Comparison of ENCODE assay signal across 8 cellular contexts in the genomic region with DNA sequence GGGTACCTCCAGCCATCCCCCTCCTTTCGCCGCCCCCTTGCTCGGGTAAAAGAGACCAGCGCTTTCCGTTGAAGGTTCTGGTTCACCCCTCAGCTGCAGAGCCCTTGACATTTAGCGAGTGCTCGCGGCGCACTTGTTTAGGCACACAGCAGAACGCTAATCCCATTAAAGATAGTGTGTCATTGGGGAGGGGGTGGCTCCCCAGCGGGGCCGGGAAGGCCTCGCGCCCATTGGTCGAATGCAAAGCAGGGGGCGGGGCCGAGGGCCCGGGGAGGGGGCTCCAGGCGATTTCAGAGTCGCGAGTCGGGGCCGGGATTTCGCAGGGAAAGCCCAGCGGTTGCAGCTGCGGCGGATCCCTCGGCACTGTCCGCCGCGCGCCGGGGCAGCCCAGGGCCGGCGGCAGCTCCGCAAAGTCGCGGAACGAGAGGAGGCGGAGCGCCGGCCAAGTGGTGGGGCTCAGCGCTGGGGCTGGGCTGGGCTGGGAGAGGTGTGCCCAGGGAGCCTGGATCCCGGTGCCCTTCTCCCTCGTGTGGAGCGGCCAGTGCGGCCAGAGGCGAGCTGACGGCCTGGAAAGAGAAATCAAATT.
DNase-seq lines count a peak whose midpoint lies in the region; ATAC-seq, FAIRE-seq and TF ChIP-seq lines count a peak whose summit lies in the region.

No MANE protein-coding gene starts in this region.

- no peak for TF ChIP-seq RAD21 in A549 (conservative IDR thresholded peaks at IDR 0.05 in 1 of 2, IDR thresholded peaks at IDR 0.05 in 1 of 2)

- H3K36me3 Mint-ChIP-seq in activated B cell treated with CpG ODN at 0.5 μM for 24 hours (ENCODE audit: low read depth) = no peaks in the 10 kb centered on the region

- peaks cover 63% of the 10 kb centered on the region for H3K27me3 Mint-ChIP-seq in activated B cell treated with CpG ODN at 0.5 μM for 24 hours

- no peak overlapping the region; the same call in 1 of the 2 replicates for H3K9ac ChIP-seq in HUES48 (ENCODE audit: low read depth, low read length)

- H3K9me3 ChIP-seq in A549 = no peaks in the 10 kb centered on the region
- no peaks in the 10 kb centered on the region for H3K9me3 ChIP-seq in HUES48 (ENCODE audit: control insufficient read depth, insufficient read depth, low read length)
- no peaks in the 10 kb centered on the region for H3K9me3 ChIP-seq in heart right ventricle
- H3K9me3 ChIP-seq in prostate gland = no peaks in the 10 kb centered on the region

- H3K27me3 ChIP-seq in HUES48 (ENCODE audit: control insufficient read depth, insufficient read depth, low read length) (peaks cover 36% of the 10 kb centered on the region), heart right ventricle (peaks cover 0 to 42% (median 0%) of the 10 kb centered on the region in 7 donors), prostate gland (replicated peaks; ENCODE audit: insufficient read depth) (no peaks in the 10 kb centered on the region)

- no peak for TF ChIP-seq EP300 in A549 (IDR thresholded peaks at IDR 0.05)

- H3K4me3 ChIP-seq in A549 = peak overlapping the region; percentile 61
- H3K4me3 ChIP-seq in HUES48 (ENCODE audit: low read depth, low read length) = peak overlapping the region; percentile 73
- peak overlapping the region; percentile 41 to 79 (median 58) for H3K4me3 ChIP-seq in heart right ventricle
- H3K4me3 ChIP-seq in prostate gland = peak overlapping the region; percentile 36 to 41

- H3K9me3 Mint-ChIP-seq in activated B cell treated with CpG ODN at 0.5 μM for 24 hours = no peaks in the 10 kb centered on the region

- no peak for TF ChIP-seq CTCF in A549 (IDR thresholded peaks at IDR 0.05)
- no peak for TF ChIP-seq CTCF in activated B cell treated with CpG ODN at 0.5 μM for 24 hours (IDR thresholded peaks at IDR 0.05)
- no peak for TF ChIP-seq CTCF in heart right ventricle (IDR thresholded peaks at IDR 0.05)
- TF ChIP-seq CTCF in prostate gland (IDR thresholded peaks at IDR 0.05) = no peak

- TF ChIP-seq POLR2A in A549 (IDR thresholded peaks at IDR 0.05; ENCODE audit: low read length) (0 out of 2 replicates have a peak, but pooled peaks have one; percentile 15), prostate gland (IDR thresholded peaks at IDR 0.05) (no peak)

- WGBS in A549 (ENCODE audit: missing lambda C conversion rate) = 2% methylated on average over 17 of the region's 49 CpGs
- 3 to 25% methylated on average over 44 to 49 of the region's 49 CpGs for WGBS in heart right ventricle, 2 donors
- WGBS in prostate gland = 0% methylated on average over 22 of the region's 49 CpGs

- H3K27ac Mint-ChIP-seq in activated B cell treated with CpG ODN at 0.5 μM for 24 hours = no peak overlapping the region

- CTCF ChIA-PET in A549 (lab: Yijun Ruan, JAX) (interaction anchor here (0.8 to 1.8 kb wide), 6 partner anchors 18 to 75 kb away, joined by 3 to 6 read pairs (median 4); no protein-coding TSS in a partner anchor), activated B cell treated with CpG ODN at 0.5 μM for 24 hours (lab: Charles Lee) (no interaction called here)

- DNase-seq in A549 (ENCODE audit: low read depth in 1 of 2, low spot score in 1 of 2) = peak; percentile 40 to 71
- no peak for DNase-seq in activated B cell treated with CpG ODN at 0.5 μM for 24 hours
- peak; percentile 62 to 68 for DNase-seq in heart right ventricle
- DNase-seq in prostate gland (ENCODE audit: low spot score) = peak; percentile 39
- no peak for DNase-seq in A172 (ENCODE audit: low spot score)

- H3K4me1 ChIP-seq in A549 = peaks cover 4% of the 10 kb centered on the region; the same call in 1 of the 3 replicates
- H3K4me1 ChIP-seq in HUES48 (ENCODE audit: control insufficient read depth, insufficient read depth, low read length) = peaks cover 30% of the 10 kb centered on the region
- H3K4me1 ChIP-seq in heart right ventricle = peaks cover 18 to 57% (median 34%) of the 10 kb centered on the region in 9 donors
- H3K4me1 ChIP-seq in prostate gland (replicated peaks) = peaks cover 3% of the 10 kb centered on the region

- H3K36me3 ChIP-seq in HUES48 (ENCODE audit: control insufficient read depth, insufficient read depth, low read length) = no peaks in the 10 kb centered on the region
- no peaks in the 10 kb centered on the region for H3K36me3 ChIP-seq in heart right ventricle
- H3K36me3 ChIP-seq in prostate gland = no peaks in the 10 kb centered on the region

- peaks cover 11% of the 10 kb centered on the region for H3K4me1 Mint-ChIP-seq in activated B cell treated with CpG ODN at 0.5 μM for 24 hours

- peak overlapping the region; percentile 99 for H3K4me2 ChIP-seq in A549

- peak overlapping the region; percentile 66 for H3K4me3 Mint-ChIP-seq in activated B cell treated with CpG ODN at 0.5 μM for 24 hours

- POLR2A ChIA-PET in A549 (lab: Yijun Ruan, JAX) = no interaction called here
- POLR2A ChIA-PET in activated B cell treated with CpG ODN at 0.5 μM for 24 hours (lab: Charles Lee) = no interaction called here

- FAIRE-seq in A549 (lab: Jason Lieb, UNC) = no peak

- intact Hi-C loops in activated B cell treated with CpG ODN at 0.5 μM for 24 hours (cut with micrococcal nuclease) = loop anchor here (5.0 kb wide), 1 partner anchor 77 kb away; no protein-coding TSS in a partner anchor
- intact Hi-C loops in heart right ventricle (cut with DNase I) = loop anchor here in 8 of 10 donors (2.0 to 10.0 kb wide), 11 partner anchors 52 to 128 kb away; a partner anchor contains a TSS
- intact Hi-C loops in prostate gland (cut with DNase I) = loop anchor here (5.0 to 10.0 kb wide), 2 partner anchors 75 to 123 kb away; a partner anchor contains a TSS

- H3K27ac ChIP-seq in A549 (peak overlapping the region; percentile 56 to 67; a peak in 4 of 6 replicates), HUES48 (ENCODE audit: low read depth, low read length) (no peak overlapping the region), heart right ventricle (peak overlapping the region; percentile 43 to 93 (median 86)), prostate gland (peak overlapping the region; percentile 23 to 49)

- ATAC-seq in A549 (peak; percentile 70 to 86), activated B cell treated with CpG ODN at 0.5 μM for 24 hours (ENCODE audit: low read depth) (peak; percentile 14), heart right ventricle (peak; percentile 49 to 75 (median 63)), HG02588 (IDR thresholded peaks at IDR 0.05; ENCODE audit: unreplicated experiment) (no peak)
- no peak for ATAC-seq in activated CD4-positive, CD25-positive, alpha-beta regulatory T cell treated with anti-CD3 and anti-CD28 coated beads, Interleukin-2, amount 50 U/mL, for 24 hours

TF ChIP-seq in A549, 52 proteins besides CTCF, POLR2A, EP300 and RAD21:
- TF ChIP-seq, protein P1, sequence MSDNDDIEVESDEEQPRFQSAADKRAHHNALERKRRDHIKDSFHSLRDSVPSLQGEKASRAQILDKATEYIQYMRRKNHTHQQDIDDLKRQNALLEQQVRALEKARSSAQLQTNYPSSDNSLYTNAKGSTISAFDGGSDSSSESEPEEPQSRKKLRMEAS (IDR thresholded peaks at IDR 0.05) = 0 out of 2 replicates have a peak, but pooled peaks have one; percentile 22
- TF ChIP-seq, protein P2, sequence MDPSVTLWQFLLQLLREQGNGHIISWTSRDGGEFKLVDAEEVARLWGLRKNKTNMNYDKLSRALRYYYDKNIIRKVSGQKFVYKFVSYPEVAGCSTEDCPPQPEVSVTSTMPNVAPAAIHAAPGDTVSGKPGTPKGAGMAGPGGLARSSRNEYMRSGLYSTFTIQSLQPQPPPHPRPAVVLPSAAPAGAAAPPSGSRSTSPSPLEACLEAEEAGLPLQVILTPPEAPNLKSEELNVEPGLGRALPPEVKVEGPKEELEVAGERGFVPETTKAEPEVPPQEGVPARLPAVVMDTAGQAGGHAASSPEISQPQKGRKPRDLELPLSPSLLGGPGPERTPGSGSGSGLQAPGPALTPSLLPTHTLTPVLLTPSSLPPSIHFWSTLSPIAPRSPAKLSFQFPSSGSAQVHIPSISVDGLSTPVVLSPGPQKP (IDR thresholded peaks at IDR 0.05; ENCODE audit: low read depth, low read length) = no peak
TF ChIP-seq in A549: peak in this region for 1.

Comparison
In these comparisons a context has a peak if more than half of its experiments do, and no peak if none do; other contexts are left out.
1. ATAC-seq: peak in A549 (2 of 2), activated B cell treated with CpG ODN at 0.5 μM for 24 hours (single experiment) and heart right ventricle (8 of 8); none in activated CD4-positive, CD25-positive, alpha-beta regulatory T cell treated with anti-CD3 and anti-CD28 coated beads, Interleukin-2, amount 50 U/mL, for 24 hours (0 of 2) and HG02588 (single experiment).
2. DNase-seq: peak in A549 (2 of 2), heart right ventricle (2 of 2) and prostate gland (single experiment); none in activated B cell treated with CpG ODN at 0.5 μM for 24 hours (single experiment) and A172 (single experiment).
3. Peak in every context shown above with its lines, with median percentiles within 50 percentile points of each other: H3K4me3 ChIP-seq.